ENCODE assay signal across 24 cellular contexts in the genomic region with DNA sequence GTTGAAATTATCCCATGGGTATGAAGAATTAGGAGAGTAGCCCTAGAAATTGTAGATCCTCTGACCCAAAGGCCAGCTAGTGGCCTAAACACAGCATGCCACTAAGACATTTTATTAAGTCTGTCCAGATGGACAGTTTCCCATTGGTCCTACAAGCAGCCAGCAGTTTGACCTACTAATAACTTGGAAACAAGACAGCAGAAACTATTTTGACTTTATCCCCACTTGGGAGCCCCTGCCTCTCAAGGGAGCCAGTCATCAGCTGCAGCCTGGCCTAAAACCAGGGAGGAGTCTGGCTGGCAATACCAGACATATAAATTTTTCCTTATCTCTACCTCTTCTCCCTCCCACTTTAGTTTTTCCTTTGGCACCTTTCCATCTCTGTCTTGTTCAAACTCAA.
DNase-seq lines count a peak whose midpoint lies in the region; ATAC-seq, FAIRE-seq and TF ChIP-seq lines count a peak whose summit lies in the region.
"Had no signal": no experiment of that assay in that cellular context is flagged by ENCODE, and none has a peak within 500 bp of the region (broad histone marks: within the 10 kb centered on the region; RNA-seq: fewer than 3 reads in every experiment).

No MANE protein-coding gene starts in this region.

- intact Hi-C loops in pancreas (cut with DNase I), result no loop called here

- peaks cover 8% of the 10 kb centered on the region; the same call in 1 of the 2 replicates for H3K4me1 ChIP-seq in BE2C
- H3K4me1 ChIP-seq in tibial nerve, result no peaks in the 10 kb centered on the region
- H3K4me1 ChIP-seq in pancreas, result no peaks in the 10 kb centered on the region
- H3K4me1 ChIP-seq: BLaER1 treated with 17β-estradiol and CSF1 and Interleukin-3, amounts not matched to agents 10 nM and 100 nM; HAP-1 had no signal

- TF ChIP-seq EP300 in tibial nerve (IDR thresholded peaks at IDR 0.05), result no peak

- H3K9me3 Mint-ChIP-seq in glutamatergic neuron (ENCODE audit: unreplicated experiment), result peaks cover 2% of the 10 kb centered on the region
- H3K9me3 Mint-ChIP-seq in mesothelial cell of epicardium, result peaks cover 7% of the 10 kb centered on the region
- H3K9me3 Mint-ChIP-seq: CD4-positive, alpha-beta T cell; HFFc6 had no signal

- TF ChIP-seq CTCF in BE2C (IDR thresholded peaks at IDR 0.05; ENCODE audit: low read depth, low read length) (no peak), glutamatergic neuron (IDR thresholded peaks at IDR 0.05; ENCODE audit: partially characterized antibody, unreplicated experiment) (no peak), mesothelial cell of epicardium (IDR thresholded peaks at IDR 0.05; ENCODE audit: unreplicated experiment) (no peak), tibial nerve (IDR thresholded peaks at IDR 0.05) (no peak), pancreas (IDR thresholded peaks at IDR 0.05) (no peak)

- H3K36me3 ChIP-seq in BE2C (no peaks in the 10 kb centered on the region), tibial nerve (no peaks in the 10 kb centered on the region), pancreas (no peaks in the 10 kb centered on the region), MG63 (no peaks in the 10 kb centered on the region)
- H3K36me3 ChIP-seq: BLaER1 treated with 17β-estradiol and CSF1 and Interleukin-3, amounts not matched to agents 10 nM and 100 nM; HAP-1 had no signal

- no peak overlapping the region for H3K4me3 ChIP-seq in BE2C (ENCODE audit: low read depth, low read length)
- H3K4me3 ChIP-seq in tibial nerve, result no peak overlapping the region
- no peak overlapping the region for H3K4me3 ChIP-seq in pancreas
- no peak overlapping the region for H3K4me3 ChIP-seq in MG63
- H3K4me3 ChIP-seq: BLaER1 treated with 17β-estradiol and CSF1 and Interleukin-3, amounts not matched to agents 10 nM and 100 nM; HAP-1 had no signal

- H3K27ac Mint-ChIP-seq in glutamatergic neuron (ENCODE audit: unreplicated experiment) (peak overlapping the region; percentile 53), mesothelial cell of epicardium (peak overlapping the region; percentile 30)
- H3K27ac Mint-ChIP-seq: B cell; CD14-positive monocyte; CD4-positive, alpha-beta T cell; CD8-positive, alpha-beta memory T cell; HFFc6 had no signal

- no peak overlapping the region for H3K27ac ChIP-seq in tibial nerve
- H3K27ac ChIP-seq in pancreas, result no peak overlapping the region
- H3K27ac ChIP-seq: 22Rv1; BLaER1 treated with 17β-estradiol and CSF1 and Interleukin-3, amounts not matched to agents 10 nM and 100 nM had no signal

- H3K4me1 Mint-ChIP-seq in glutamatergic neuron (ENCODE audit: low read depth, unreplicated experiment), result peaks cover 11% of the 10 kb centered on the region
- peaks cover 13% of the 10 kb centered on the region for H3K4me1 Mint-ChIP-seq in mesothelial cell of epicardium
- H3K4me1 Mint-ChIP-seq: B cell; CD14-positive monocyte; CD8-positive, alpha-beta memory T cell had no signal

- H3K36me3 Mint-ChIP-seq in glutamatergic neuron (ENCODE audit: unreplicated experiment) (no peaks in the 10 kb centered on the region), mesothelial cell of epicardium (no peaks in the 10 kb centered on the region)
- H3K36me3 Mint-ChIP-seq: CD14-positive monocyte; CD8-positive, alpha-beta memory T cell had no signal

- H3K9me3 ChIP-seq in BE2C (no peaks in the 10 kb centered on the region), tibial nerve (no peaks in the 10 kb centered on the region), pancreas (no peaks in the 10 kb centered on the region), MG63 (no peaks in the 10 kb centered on the region)
- H3K9me3 ChIP-seq: BLaER1 treated with 17β-estradiol and CSF1 and Interleukin-3, amounts not matched to agents 10 nM and 100 nM; HAP-1 had no signal

- H3K27me3 Mint-ChIP-seq in glutamatergic neuron (ENCODE audit: unreplicated experiment), result no peaks in the 10 kb centered on the region
- peaks cover 2% of the 10 kb centered on the region for H3K27me3 Mint-ChIP-seq in mesothelial cell of epicardium (ENCODE audit: low read depth)
- H3K27me3 Mint-ChIP-seq: B cell; CD8-positive, alpha-beta memory T cell had no signal

- H3K27me3 ChIP-seq in BE2C, result no peaks in the 10 kb centered on the region
- H3K27me3 ChIP-seq in tibial nerve, result no peaks in the 10 kb centered on the region
- H3K27me3 ChIP-seq in pancreas, result no peaks in the 10 kb centered on the region
- no peaks in the 10 kb centered on the region for H3K27me3 ChIP-seq in MG63
- H3K27me3 ChIP-seq: BLaER1 treated with 17β-estradiol and CSF1 and Interleukin-3, amounts not matched to agents 10 nM and 100 nM had no signal

- H3K4me3 Mint-ChIP-seq in glutamatergic neuron (ENCODE audit: unreplicated experiment) (no peak overlapping the region), mesothelial cell of epicardium (no peak overlapping the region)
- H3K4me3 Mint-ChIP-seq: B cell; CD14-positive monocyte; CD4-positive, alpha-beta T cell; CD8-positive, alpha-beta memory T cell; HFFc6 had no signal

- no peak for FAIRE-seq in pancreas (lab: Jason Lieb, UNC)
- FAIRE-seq: A204.1, D721Med, G401.6, GM12892, H54 had no signal

- TF ChIP-seq POLR2A in tibial nerve (IDR thresholded peaks at IDR 0.05), result no peak

- no peak for ATAC-seq in pancreas

- DNase-seq in DMS 273 (lab: John Stamatoyannopoulos, UW; ENCODE audit: unreplicated experiment), result peak; percentile 15
- no peak for DNase-seq in DMS 273 treated with DMSO at 0.1 percent for 48 hours (lab: John Stamatoyannopoulos, UW)
- DNase-seq in BE2C, result peak; percentile 71
- no peak for DNase-seq in glutamatergic neuron
- DNase-seq in mesothelial cell of epicardium (ENCODE audit: low spot score in 2 of 2, unreplicated experiment in 2 of 2), result no peak
- no peak for DNase-seq in tibial nerve (ENCODE audit: low spot score in 2 of 2)
- no peak for DNase-seq in pancreas
- DNase-seq in MG63, result no peak
- DNase-seq: CD4-positive, alpha-beta T cell; CD8-positive, alpha-beta memory T cell; DMS153; DND-41; GOT3; HFFc6 had no signal

Comparison
In these comparisons a context has a peak if more than half of its experiments do, and no peak if none do; other contexts are left out.
1. DNase-seq: peak in DMS 273 (single experiment) and BE2C (single experiment); none in DMS 273 treated with DMSO at 0.1 percent for 48 hours (single experiment), glutamatergic neuron (single experiment), mesothelial cell of epicardium (0 of 2), tibial nerve (0 of 2), pancreas (0 of 6) and MG63 (single experiment).